Comparison of ENCODE assay signal across 19 cellular contexts in the genomic region with DNA sequence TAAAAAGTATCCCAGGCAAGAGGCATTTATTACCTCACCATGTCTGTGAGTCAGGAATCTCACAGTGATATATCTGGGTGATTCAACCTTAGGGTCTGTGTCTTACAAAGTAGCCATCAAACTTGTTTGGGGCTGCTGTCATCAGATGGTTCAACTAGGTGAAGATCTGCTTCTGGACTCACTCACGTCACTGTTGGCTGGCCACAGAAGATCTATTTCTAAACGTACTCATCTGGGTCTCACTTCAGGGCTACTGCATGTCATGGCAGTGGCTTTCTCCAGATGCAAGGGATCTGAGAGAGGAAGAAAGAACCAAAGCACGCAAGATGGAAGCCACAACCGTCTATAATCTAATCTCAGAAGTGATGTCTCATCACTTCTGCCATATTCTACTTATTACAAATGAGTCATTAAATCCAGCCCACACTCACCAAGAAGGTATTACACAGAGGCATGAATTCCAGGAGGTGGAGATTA.
DNase-seq lines count a peak whose midpoint lies in the region; ATAC-seq and TF ChIP-seq lines count a peak whose summit lies in the region.
"Had no signal": no experiment of that assay in that cellular context is flagged by ENCODE, and none has a peak within 500 bp of the region (broad histone marks: within the 10 kb centered on the region; RNA-seq: fewer than 3 reads in every experiment).

No MANE protein-coding gene starts in this region.

- in situ Hi-C loops in astrocyte of the spinal cord (cut with HindIII; ENCODE audit: low sequenced_read_pairs): no loop called here

- peak overlapping the region; percentile 2; the same call in 1 of the 2 replicates for H2AFZ ChIP-seq in KMS-11 (ENCODE audit: low read depth)

- TF ChIP-seq CTCF in KMS-11 (conservative IDR thresholded peaks at IDR 0.05; ENCODE audit: low read depth, low read length) (no peak), astrocyte of the spinal cord (IDR thresholded peaks at IDR 0.05; ENCODE audit: low read depth, low read length) (no peak), endothelial cell (IDR thresholded peaks at IDR 0.05; ENCODE audit: unreplicated experiment) (no peak)

- no peak overlapping the region for H3K9ac ChIP-seq in KMS-11

- H3K36me3 ChIP-seq in KMS-11 (ENCODE audit: insufficient read depth): no peaks in the 10 kb centered on the region
- H3K36me3 ChIP-seq: gastrocnemius medialis, left lung had no signal

- H4K20me1 ChIP-seq in KMS-11 (ENCODE audit: insufficient read depth): no peaks in the 10 kb centered on the region

- H3K27me3 ChIP-seq in KMS-11 (ENCODE audit: insufficient read depth, low read depth): no peaks in the 10 kb centered on the region
- H3K27me3 ChIP-seq: gastrocnemius medialis, left lung had no signal

- no peak overlapping the region for H3K27ac ChIP-seq in KMS-11
- H3K27ac ChIP-seq: gastrocnemius medialis, left lung, skin epidermis had no signal

- no peak overlapping the region for H3K4me3 ChIP-seq in KMS-11 (IDR thresholded peaks at IDR 0.05; ENCODE audit: insufficient read depth, low read depth, low read length)
- H3K4me3 ChIP-seq in astrocyte of the spinal cord (ENCODE audit: low read depth, low read length): no peak overlapping the region
- H3K4me3 ChIP-seq: gastrocnemius medialis, left lung, skin epidermis had no signal

- H3K27me3 Mint-ChIP-seq in endothelial cell (ENCODE audit: unreplicated experiment): peaks cover 1% of the 10 kb centered on the region
- H3K27me3 Mint-ChIP-seq: activated naive CD8-positive, alpha-beta T cell treated with anti-CD3 and anti-CD28 coated beads, Interleukin-2, amount 50 U/mL, for 24 hours; T-helper 17 cell had no signal

- H3K4me2 ChIP-seq in KMS-11: no peak overlapping the region; the same call in 1 of the 2 replicates

- H3K4me1 Mint-ChIP-seq in endothelial cell (ENCODE audit: unreplicated experiment): no peaks in the 10 kb centered on the region
- H3K4me1 Mint-ChIP-seq: activated naive CD8-positive, alpha-beta T cell treated with anti-CD3 and anti-CD28 coated beads, Interleukin-2, amount 50 U/mL, for 24 hours; T-helper 17 cell had no signal

- H3K36me3 Mint-ChIP-seq in endothelial cell (ENCODE audit: low read depth, unreplicated experiment): no peaks in the 10 kb centered on the region
- H3K36me3 Mint-ChIP-seq: WTC11 had no signal

- H3K27ac Mint-ChIP-seq in endothelial cell (ENCODE audit: unreplicated experiment): no peak overlapping the region
- H3K27ac Mint-ChIP-seq: activated naive CD8-positive, alpha-beta T cell treated with anti-CD3 and anti-CD28 coated beads, Interleukin-2, amount 50 U/mL, for 24 hours; T-helper 17 cell; WTC11 had no signal

- H3K79me2 ChIP-seq in KMS-11 (ENCODE audit: insufficient read depth, low read depth): no peaks in the 10 kb centered on the region

- no peaks in the 10 kb centered on the region for H3K4me1 ChIP-seq in KMS-11 (ENCODE audit: low read depth, poor library complexity, severe bottlenecking)
- H3K4me1 ChIP-seq: gastrocnemius medialis, left lung had no signal

- H3K9me3 Mint-ChIP-seq in endothelial cell (ENCODE audit: unreplicated experiment): no peaks in the 10 kb centered on the region
- H3K9me3 Mint-ChIP-seq: activated naive CD8-positive, alpha-beta T cell treated with anti-CD3 and anti-CD28 coated beads, Interleukin-2, amount 50 U/mL, for 24 hours; WTC11 had no signal

- ATAC-seq in GM18858 (IDR thresholded peaks at IDR 0.05; ENCODE audit: unreplicated experiment) (no peak), GM18907 (IDR thresholded peaks at IDR 0.05; ENCODE audit: unreplicated experiment) (no peak), HG03457 (IDR thresholded peaks at IDR 0.05; ENCODE audit: unreplicated experiment) (no peak)
- ATAC-seq: activated naive CD8-positive, alpha-beta T cell treated with anti-CD3 and anti-CD28 coated beads, Interleukin-2, amount 50 U/mL, for 24 hours; gastrocnemius medialis; left lung; T-helper 17 cell; WTC11 had no signal

- DNase-seq in EL (peak; percentile 73), astrocyte of the spinal cord (ENCODE audit: low read depth, low spot score) (peak; percentile 16), kidney tubule cell (ENCODE audit: low spot score) (peak; percentile 40), endothelial cell (ENCODE audit: low spot score) (no peak)
- DNase-seq: activated naive CD8-positive, alpha-beta T cell treated with anti-CD3 and anti-CD28 coated beads, Interleukin-2, amount 50 U/mL, for 24 hours; cerebellar nuclear complex; gastrocnemius medialis; KG1; left lung; NCI-H1105; NK-92 treated with Interleukin-12 subunit alpha and Interleukin-12 subunit beta, amount 100 ng/mL, for 24 hours; stimulated activated CD4-positive, alpha-beta T cell treated with anti-CD3 and anti-CD28 coated beads, Interleukin-4, amount 100 ng/mL, for 24 hours; T-helper 17 cell had no signal

- no peak overlapping the region for H3K4me3 Mint-ChIP-seq in endothelial cell (ENCODE audit: unreplicated experiment)
- H3K4me3 Mint-ChIP-seq: activated naive CD8-positive, alpha-beta T cell treated with anti-CD3 and anti-CD28 coated beads, Interleukin-2, amount 50 U/mL, for 24 hours; T-helper 17 cell; WTC11 had no signal
